ENCODE assay signal across 8 cellular contexts in genomic region chr16:68310441-68311315, GRCh38. TPM values are rescaled to one million over a fixed set of nuclear protein-coding genes. Genes with fewer than 3 reads are reported as not detected.
DNase-seq lines count a peak whose midpoint lies in the region; ATAC-seq and TF ChIP-seq lines count a peak whose summit lies in the region.

Gene PRMT7, plus strand, starts transcription at chr16:68311019. Its CDS starts 4,961 bp downstream, at chr16:68315980.
Gene SLC7A6OS, minus strand, starts transcription at chr16:68310946. Its CDS starts 20 bp downstream, at chr16:68310926.

- H3K9ac ChIP-seq in KMS-11 (peak within 1 kb of the TSS; percentile 64), muscle layer of colon (ENCODE audit: low read length) (peak within 1 kb of the TSS; percentile 84)

- no peak for TF ChIP-seq CTCF in KMS-11 (conservative IDR thresholded peaks at IDR 0.05; ENCODE audit: low read depth, low read length)
- TF ChIP-seq CTCF in Panc1 (IDR thresholded peaks at IDR 0.05): no peak

- in situ Hi-C loops in Panc1 (cut with HindIII; ENCODE audit: low pct_unique_long_range_greater_than_20kb, low sequenced_read_pairs): no loop called here

- POLR2A ChIA-PET in Panc1 (lab: Charles Lee): interaction anchor here (1.0 kb wide), 1 partner anchor 10 kb away, joined by 4 read pairs; no protein-coding TSS in a partner anchor

- H3K4me2 ChIP-seq in KMS-11: peak within 1 kb of the TSS; percentile 99

- H3K79me2 ChIP-seq in KMS-11 (ENCODE audit: insufficient read depth, low read depth): peaks cover 78% of the 10 kb centered on the region

- peak within 1 kb of the TSS; percentile 92 for H3K4me3 Mint-ChIP-seq in activated T-cell treated with anti-CD3 and anti-CD28 coated beads, Interleukin-2, amount 50 U/mL, for 4 hours

- peak; percentile 62 for DNase-seq in DMS79 treated with DMSO at 0.1 percent for 48 hours (lab: John Stamatoyannopoulos, UW)
- no peak for DNase-seq in Panc1 (ENCODE audit: low read depth, low spot score)
- peak; percentile 87 for DNase-seq in activated T-cell treated with anti-CD3 and anti-CD28 coated beads, Interleukin-2, amount 50 U/mL, for 4 hours
- peak; percentile 87 for DNase-seq in stimulated activated CD8-positive, alpha-beta memory T cell treated with anti-CD3 and anti-CD28 coated beads, Interleukin-7, amount 100 ng/mL, for 24 hours (ENCODE audit: low read depth)

- H3K4me1 Mint-ChIP-seq in activated T-cell treated with anti-CD3 and anti-CD28 coated beads, Interleukin-2, amount 50 U/mL, for 4 hours (ENCODE audit: low read depth): peaks cover 49% of the 10 kb centered on the region

- no peaks in the 10 kb centered on the region for H4K20me1 ChIP-seq in KMS-11 (ENCODE audit: insufficient read depth)

- no peaks in the 10 kb centered on the region for H3K27me3 Mint-ChIP-seq in activated T-cell treated with anti-CD3 and anti-CD28 coated beads, Interleukin-2, amount 50 U/mL, for 4 hours (ENCODE audit: low read depth)

- CTCF ChIA-PET in Panc1 (lab: Charles Lee): interaction anchor here (0.6 kb wide), 1 partner anchor 36 kb away, joined by 3 read pairs; no protein-coding TSS in a partner anchor

- H3K9me3 ChIP-seq in Panc1 (ENCODE audit: control insufficient read depth, insufficient read depth, low read depth, low read length) (no peaks in the 10 kb centered on the region), muscle layer of colon (ENCODE audit: low read length) (no peaks in the 10 kb centered on the region)

- H3K27me3 ChIP-seq in KMS-11 (ENCODE audit: insufficient read depth, low read depth) (no peaks in the 10 kb centered on the region), Panc1 (ENCODE audit: control insufficient read depth, insufficient read depth, low read length) (no peaks in the 10 kb centered on the region), muscle layer of colon (ENCODE audit: control insufficient read depth in 1 of 2, insufficient read depth in 2 of 2, low read length in 2 of 2) (no peaks in the 10 kb centered on the region)

- H3K36me3 ChIP-seq in KMS-11 (ENCODE audit: insufficient read depth) (peaks cover 9% of the 10 kb centered on the region; the same call in 1 of the 2 replicates), Panc1 (ENCODE audit: control insufficient read depth, insufficient read depth, low read length) (peaks cover 10% of the 10 kb centered on the region), muscle layer of colon (ENCODE audit: insufficient read depth, low read length) (peaks cover 26% of the 10 kb centered on the region)

- intact Hi-C loops in Panc1 (cut with micrococcal nuclease; ENCODE audit: unreplicated experiment): no loop called here

- no TSS peak for BruUV-seq in Panc1 (replicated peaks; lab: Mats Ljungman, UMichigan)

- no peaks in the 10 kb centered on the region for H3K9me3 Mint-ChIP-seq in activated T-cell treated with anti-CD3 and anti-CD28 coated beads, Interleukin-2, amount 50 U/mL, for 4 hours

- peaks cover 17% of the 10 kb centered on the region for H3K36me3 Mint-ChIP-seq in activated T-cell treated with anti-CD3 and anti-CD28 coated beads, Interleukin-2, amount 50 U/mL, for 4 hours (ENCODE audit: insufficient read depth)

- peak within 1 kb of the TSS; percentile 69; the same call in 1 of the 2 replicates for H2AFZ ChIP-seq in KMS-11 (ENCODE audit: low read depth)

- no peak within 1 kb of the TSS for H3K4me3 ChIP-seq in KMS-11 (IDR thresholded peaks at IDR 0.05; ENCODE audit: insufficient read depth, low read depth, low read length)
- peak within 1 kb of the TSS; percentile 85 to 94 for H3K4me3 ChIP-seq in Panc1 (ENCODE audit: low read depth in 2 of 2, low read length in 2 of 2)
- H3K4me3 ChIP-seq in muscle layer of colon (ENCODE audit: low read depth in 1 of 2, low read length in 2 of 2): peak within 1 kb of the TSS; percentile 77 to 89

- peaks cover 50% of the 10 kb centered on the region for H3K4me1 ChIP-seq in KMS-11 (ENCODE audit: low read depth, poor library complexity, severe bottlenecking)
- peaks cover 6% of the 10 kb centered on the region for H3K4me1 ChIP-seq in Panc1 (ENCODE audit: control insufficient read depth, insufficient read depth, low read length)
- H3K4me1 ChIP-seq in muscle layer of colon (ENCODE audit: insufficient read depth, low read length): peaks cover 21% of the 10 kb centered on the region

- ATAC-seq in GM21786 (IDR thresholded peaks at IDR 0.05; ENCODE audit: unreplicated experiment) (peak; percentile 95), Panc1 (peak; percentile 100), esophagus mucosa (peak; percentile 99)
- peak; percentile 98 to 99 for ATAC-seq in activated T-cell treated with anti-CD3 and anti-CD28 coated beads, Interleukin-2, amount 50 U/mL, for 4 hours

- H3K27ac ChIP-seq in KMS-11 (peak within 1 kb of the TSS; percentile 65), Panc1 (ENCODE audit: low read length) (peak within 1 kb of the TSS; percentile 90), muscle layer of colon (ENCODE audit: low read depth, low read length) (peak within 1 kb of the TSS; percentile 43)

RNA-seq across cellular contexts. Expression of gene PRMT7, which starts in this region (rescaled TPM):
- 33.1 TPM for total RNA-seq in Panc1 (2021; ENCODE audit: unreplicated experiment)
- polyA plus RNA-seq in Panc1 (2012; ENCODE audit: insufficient read length): 37.1 TPM
- 10 to 100 TPM; 60.3 to 66.8 (median 63.0) TPM for total RNA-seq in activated T-cell treated with anti-CD3 and anti-CD28 coated beads, Interleukin-2, amount 50 U/mL, for 4 hours
- total RNA-seq in esophagus mucosa: 14.8 TPM

RNA-seq across cellular contexts. Expression of gene SLC7A6OS, which starts in this region (rescaled TPM):
- total RNA-seq in Panc1 (2021; ENCODE audit: unreplicated experiment): 16.0 TPM
- polyA plus RNA-seq in Panc1 (2012; ENCODE audit: insufficient read length): 7.7 TPM
- 10 to 100 TPM; 19.0 to 27.6 (median 21.5) TPM for total RNA-seq in activated T-cell treated with anti-CD3 and anti-CD28 coated beads, Interleukin-2, amount 50 U/mL, for 4 hours
- total RNA-seq in esophagus mucosa: 8.1 TPM
